7 cellular contexts compared by ENCODE assay signal in genomic region chr19:41376998-41377365, GRCh38.
DNase-seq lines count a peak whose midpoint lies in the region; ATAC-seq and TF ChIP-seq lines count a peak whose summit lies in the region.
"Had no signal": no experiment of that assay in that cellular context is flagged by ENCODE, and none has a peak within 500 bp of the region (broad histone marks: within the 10 kb centered on the region; RNA-seq: fewer than 3 reads in every experiment).

No MANE protein-coding gene starts in this region.

- intact Hi-C loops in tibial artery (cut with DNase I; ENCODE audit: low total_unique reads): no loop called here

- ATAC-seq in GM21515 (IDR thresholded peaks at IDR 0.05; ENCODE audit: unreplicated experiment): no peak

- no peaks in the 10 kb centered on the region for H3K9me3 ChIP-seq in tibial artery

- peak; percentile 66 for DNase-seq in activated effector memory CD4-positive, alpha-beta T cell treated with anti-CD3 and anti-CD28 coated beads, Interleukin-2, amount 50 U/mL, for 16 hours
- no peak for DNase-seq in activated effector memory CD4-positive, alpha-beta T cell treated with Interleukin-2 at 50 U/mL for 16 hours
- DNase-seq in tibial artery (no peak), MV-4-11 (lab: John Stamatoyannopoulos, UW) (no peak)
- DNase-seq: DND-41 had no signal

- H3K4me1 ChIP-seq in tibial artery: peaks cover 0 to 27% (median 15%) of the 10 kb centered on the region in 4 donors

- H3K4me3 ChIP-seq in iPS-11a (ENCODE audit: low read depth, low read length) (peak overlapping the region; percentile 35), tibial artery (peak overlapping the region; percentile 61 to 78)

- H3K27ac ChIP-seq in tibial artery: peak overlapping the region; percentile 85 to 88

- no peaks in the 10 kb centered on the region for H3K27me3 ChIP-seq in tibial artery

- H3K36me3 ChIP-seq in tibial artery: peaks cover 0 to 8% (median 0%) of the 10 kb centered on the region in 3 donors

- TF ChIP-seq CTCF in tibial artery (IDR thresholded peaks at IDR 0.05): no peak
